In the genomic region with DNA sequence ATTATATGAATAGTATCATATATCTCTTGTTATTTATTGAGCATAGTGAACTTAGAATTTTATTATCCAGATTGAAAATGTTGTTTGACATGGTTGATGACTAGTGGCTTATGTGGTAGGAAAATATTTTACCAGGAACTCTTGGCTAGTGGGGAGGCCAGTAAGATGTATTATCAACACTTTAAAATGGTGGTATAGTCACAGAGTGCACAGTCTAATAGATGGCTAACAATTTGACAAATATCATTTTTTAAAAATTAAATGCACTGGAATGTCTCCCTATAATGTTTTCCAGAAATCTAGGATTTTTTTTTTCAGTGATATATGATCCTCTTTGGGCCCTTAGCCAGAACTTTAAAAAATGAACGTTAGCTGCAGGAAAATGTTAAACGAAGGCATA, we compare ENCODE assay signal across 25 cellular contexts.
"Had no signal": no experiment of that assay in that cellular context is flagged by ENCODE, and none has a peak within 500 bp of the region (broad histone marks: within the 10 kb centered on the region; RNA-seq: fewer than 3 reads in every experiment).

No MANE protein-coding gene starts in this region.

- H3K27me3 Mint-ChIP-seq: dendritic cell treated with granulocyte-macrophage colony-stimulating factor and Interleukin-4, amounts not matched to agents 40 ng/mL and 50 ng/mL, for 4 days; effector memory CD8-positive, alpha-beta T cell had no signal

- H3K36me3 Mint-ChIP-seq: mesothelial cell of epicardium, naive B cell had no signal

- ATAC-seq: effector memory CD8-positive, alpha-beta T cell; esophagus mucosa; gastrocnemius medialis; heart right ventricle; left cardiac atrium; left lung; left ventricle myocardium superior; lower lobe of right lung; mucosa of descending colon had no signal

- DNase-seq: colonic mucosa; cortex of kidney; effector CD8-positive, alpha-beta T cell; effector memory CD8-positive, alpha-beta T cell; endodermal cell; erythroblast; esophagus squamous epithelium; foreskin fibroblast; foreskin melanocyte; gastrocnemius medialis; glutamatergic neuron; head of caudate nucleus; heart right ventricle; hippocampal formation; left cardiac atrium; left lung; left ventricle myocardium superior; lower lobe of right lung; mesenchymal stem cell; mucosa of descending colon; naive B cell had no signal

- H3K36me3 ChIP-seq: colonic mucosa, esophagus squamous epithelium, gastrocnemius medialis, heart right ventricle, left lung, lower lobe of right lung had no signal

- H3K27ac Mint-ChIP-seq: dendritic cell treated with granulocyte-macrophage colony-stimulating factor and Interleukin-4, amounts not matched to agents 40 ng/mL and 50 ng/mL, for 4 days; effector memory CD8-positive, alpha-beta T cell; endodermal cell; mesothelial cell of epicardium; naive B cell had no signal

- H3K27me3 ChIP-seq: colonic mucosa, esophagus squamous epithelium, gastrocnemius medialis, heart right ventricle, left lung had no signal

- H3K4me3 ChIP-seq: colonic mucosa, esophagus squamous epithelium, gastrocnemius medialis, heart right ventricle, left lung, lower lobe of right lung, mucosa of descending colon had no signal

- H3K27ac ChIP-seq: colonic mucosa, epithelial cell of prostate, esophagus squamous epithelium, gastrocnemius medialis, heart right ventricle, left lung, lower lobe of right lung had no signal

- H3K4me1 Mint-ChIP-seq: endodermal cell, naive B cell had no signal

- H3K4me1 ChIP-seq: colonic mucosa, esophagus squamous epithelium, gastrocnemius medialis, heart right ventricle, left lung, lower lobe of right lung had no signal

- H3K9me3 ChIP-seq: colonic mucosa, gastrocnemius medialis, lower lobe of right lung had no signal

- H3K4me3 Mint-ChIP-seq: dendritic cell treated with granulocyte-macrophage colony-stimulating factor and Interleukin-4, amounts not matched to agents 40 ng/mL and 50 ng/mL, for 4 days; effector memory CD8-positive, alpha-beta T cell; endodermal cell; mesothelial cell of epicardium; naive B cell had no signal
